Comparison of ENCODE assay signal across 9 cellular contexts in the genomic region with DNA sequence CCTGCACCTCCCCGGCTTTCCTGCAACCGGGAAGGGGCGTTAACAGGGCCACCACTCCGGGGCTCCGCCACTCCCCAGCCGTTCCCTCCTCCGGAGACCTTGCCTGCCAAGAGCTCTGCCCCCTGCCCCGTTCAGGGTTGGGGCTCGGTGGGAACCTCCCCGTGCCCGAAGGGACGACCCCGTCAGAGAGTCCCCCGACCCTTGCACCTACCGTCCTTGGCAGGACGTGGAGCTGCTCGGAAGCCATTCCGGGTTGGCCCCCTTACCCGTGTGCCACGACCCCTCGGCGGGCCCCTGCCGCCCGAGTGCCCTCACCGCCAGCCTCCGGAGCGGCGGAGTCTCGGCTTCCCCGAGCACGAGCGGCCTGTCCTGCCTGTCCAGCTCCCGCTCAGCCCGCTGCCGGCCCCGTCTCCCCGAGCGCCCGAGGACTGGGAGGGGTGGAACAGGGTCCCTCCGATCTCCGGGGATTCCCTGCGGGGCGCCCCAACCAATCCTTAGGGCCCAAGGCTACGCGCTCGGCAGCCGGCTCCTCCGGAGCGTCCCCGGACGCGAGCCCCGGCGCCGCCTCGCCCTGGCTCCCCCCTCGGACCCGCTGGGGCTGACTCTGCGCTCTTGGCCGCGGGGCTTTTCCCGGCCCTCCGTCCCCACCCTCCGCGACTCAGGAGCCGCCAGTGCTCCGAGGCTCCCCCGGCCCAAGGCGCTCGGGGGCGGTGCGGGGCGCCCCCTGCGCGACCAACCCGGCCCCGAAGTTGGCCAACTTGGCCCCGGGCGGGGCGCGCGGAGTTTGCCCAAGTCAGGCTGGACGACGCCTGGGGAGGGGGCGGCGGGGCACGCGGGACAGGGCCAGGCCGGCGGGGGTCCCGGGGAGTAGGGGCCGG. TPM values are rescaled to one million over a fixed set of nuclear protein-coding genes. Genes with fewer than 3 reads are reported as not detected.
DNase-seq lines count a peak whose midpoint lies in the region; ATAC-seq and TF ChIP-seq lines count a peak whose summit lies in the region.
"Had no signal": no experiment of that assay in that cellular context is flagged by ENCODE, and none has a peak within 500 bp of the region (broad histone marks: within the 10 kb centered on the region; RNA-seq: fewer than 3 reads in every experiment).

No MANE protein-coding gene starts in this region.

- peaks cover 19% of the 10 kb centered on the region for H3K4me1 Mint-ChIP-seq in CD14-positive monocyte

- 2% methylated on average over 85 of the region's 92 CpGs for WGBS in prostate gland

- intact Hi-C loops in CD14-positive monocyte (cut with micrococcal nuclease): no loop called here
- intact Hi-C loops in left ventricle myocardium superior (cut with micrococcal nuclease): no loop called here
- intact Hi-C loops in prostate gland (cut with DNase I): loop anchor here (5.0 kb wide), 2 partner anchors 148 to 177 kb away; no protein-coding TSS in a partner anchor

- H3K4me3 Mint-ChIP-seq in CD14-positive monocyte: peak overlapping the region; percentile 54 to 63

- H3K27ac ChIP-seq in prostate gland: peak overlapping the region; percentile 36 to 38
- H3K27ac ChIP-seq: HL-60 had no signal

- H3K27ac Mint-ChIP-seq in CD14-positive monocyte: no peak overlapping the region

- peak; percentile 52 for ATAC-seq in left ventricle myocardium superior
- no peak for ATAC-seq in HG02981 (IDR thresholded peaks at IDR 0.05; ENCODE audit: unreplicated experiment)
- ATAC-seq in HG02798 (IDR thresholded peaks at IDR 0.05; ENCODE audit: poor library complexity, unreplicated experiment): no peak
- ATAC-seq in HG02642 (IDR thresholded peaks at IDR 0.05; ENCODE audit: poor library complexity, unreplicated experiment): no peak

- no peaks in the 10 kb centered on the region for H3K9me3 ChIP-seq in prostate gland

- H3K4me1 ChIP-seq in prostate gland (replicated peaks): peaks cover 9% of the 10 kb centered on the region

- peaks cover 10% of the 10 kb centered on the region for H3K27me3 ChIP-seq in prostate gland (replicated peaks; ENCODE audit: insufficient read depth)

- H3K36me3 ChIP-seq in prostate gland: no peaks in the 10 kb centered on the region

- H3K36me3 Mint-ChIP-seq in CD14-positive monocyte: peaks cover 0 to 8% of the 10 kb centered on the region in 2 donors

- TF ChIP-seq POLR2A in prostate gland (IDR thresholded peaks at IDR 0.05): no peak

- TF ChIP-seq CTCF in CD14-positive monocyte (IDR thresholded peaks at IDR 0.05) (peak; percentile 2), prostate gland (IDR thresholded peaks at IDR 0.05) (no peak)

- H3K4me3 ChIP-seq in prostate gland: peak overlapping the region; percentile 40 to 43

- DNase-seq in CD14-positive monocyte (ENCODE audit: low spot score) (no peak), T1000 (lab: John Stamatoyannopoulos, UW) (peak; percentile 55), left ventricle myocardium superior (peak; percentile 42), prostate gland (ENCODE audit: low spot score) (no peak), NCI-H345 treated with DMSO at 0.1 percent for 48 hours (lab: John Stamatoyannopoulos, UW; ENCODE audit: unreplicated experiment) (no peak)

- peaks cover 0 to 14% (median 6%) of the 10 kb centered on the region in 7 donors for H3K9me3 Mint-ChIP-seq in CD14-positive monocyte

- peaks cover 65 to 80% (median 67%) of the 10 kb centered on the region in 3 donors for H3K27me3 Mint-ChIP-seq in CD14-positive monocyte (ENCODE audit: low read depth in 3 of 3)

RNA-seq across cellular contexts. Expression of gene ADAMTS2, which starts 0.7 kb away (rescaled TPM):
- under 1 TPM in 1 of 2 donors, not detected in 1; 0.74 TPM for polyA plus RNA-seq in CD14-positive monocyte
- 4.3 TPM for total RNA-seq in left ventricle myocardium superior
- total RNA-seq in prostate gland: 10 to 100 TPM in 1 of 2 donors, 1 to 10 TPM in 1; 2.0 to 20.3 TPM

Comparison
In these comparisons a context has a peak if more than half of its experiments do, and no peak if none do; other contexts are left out.
1. DNase-seq: peak in T1000 (single experiment) and left ventricle myocardium superior (single experiment); none in CD14-positive monocyte (single experiment), prostate gland (single experiment) and NCI-H345 treated with DMSO at 0.1 percent for 48 hours (single experiment).